ENCODE assay signal across 10 cellular contexts in the genomic region with DNA sequence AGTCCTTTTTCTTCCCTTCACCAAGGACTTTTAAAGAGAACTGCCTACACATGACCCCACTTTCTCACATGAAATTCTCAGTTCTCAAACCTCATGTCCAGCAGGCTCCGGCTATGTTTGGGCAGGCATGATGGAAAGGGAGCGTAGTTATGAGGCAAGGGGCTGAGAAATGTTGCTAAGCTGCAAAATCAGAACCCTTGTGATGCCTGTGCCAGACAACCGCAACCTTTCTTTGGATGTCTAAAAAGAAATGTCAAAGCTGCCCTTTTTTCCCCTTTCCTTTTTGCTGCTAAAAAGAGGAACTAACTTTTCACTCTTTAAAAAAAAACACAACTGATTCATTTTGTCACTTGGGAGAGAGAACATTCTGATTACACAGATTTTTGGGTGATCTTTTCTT. TPM values are rescaled to one million over a fixed set of nuclear protein-coding genes. Genes with fewer than 3 reads are reported as not detected.
DNase-seq lines count a peak whose midpoint lies in the region; ATAC-seq, FAIRE-seq and TF ChIP-seq lines count a peak whose summit lies in the region.
"Had no signal": no experiment of that assay in that cellular context is flagged by ENCODE, and none has a peak within 500 bp of the region (broad histone marks: within the 10 kb centered on the region; RNA-seq: fewer than 3 reads in every experiment).

No MANE protein-coding gene starts in this region.

- H3K4me3 ChIP-seq in right lobe of liver (no peak overlapping the region), HepG2 (replicated peaks in 1 of 3; ENCODE audit: insufficient read depth in 1 of 3, low read depth in 2 of 3, low read length in 3 of 3) (no peak overlapping the region), GM23338 (no peak overlapping the region)

- no peaks in the 10 kb centered on the region for H3K27me3 ChIP-seq in right lobe of liver
- no peaks in the 10 kb centered on the region; a peak in 1 of 5 replicates for H3K27me3 ChIP-seq in HepG2 (ENCODE audit: control insufficient read depth in 1 of 2, insufficient read depth in 2 of 2, low read length in 2 of 2)
- no peaks in the 10 kb centered on the region for H3K27me3 ChIP-seq in GM23338 (ENCODE audit: insufficient read depth)

- POLR2A ChIA-PET in HepG2 (lab: Yijun Ruan, JAX): no interaction called here

- intact Hi-C loops in right lobe of liver (cut with DNase I) (no loop called here), HepG2 (cut with micrococcal nuclease; ENCODE audit: unreplicated experiment) (no loop called here)

- H3K4me1 ChIP-seq in right lobe of liver (no peaks in the 10 kb centered on the region), HepG2 (ENCODE audit: insufficient read depth, low read length) (no peaks in the 10 kb centered on the region), GM23338 (ENCODE audit: insufficient read depth) (no peaks in the 10 kb centered on the region)

- CTCF ChIA-PET in HepG2 (lab: Yijun Ruan, JAX; ENCODE audit: low intra/inter-chr PET ratio, low total read pairs): no interaction called here

- H3K9ac ChIP-seq in HepG2 (ENCODE audit: insufficient read depth, low read depth, low read length): no peak overlapping the region

- DNase-seq in right lobe of liver (no peak), HepG2 (ENCODE audit: low spot score) (no peak), astrocyte of the hippocampus (ENCODE audit: low read depth, low spot score) (peak; percentile 21), activated gamma-delta T cell treated with Interleukin-2 at 50 U/mL for 16 hours (no peak), GM23338 (ENCODE audit: low spot score) (no peak)
- DNase-seq in natural killer cell treated with Interleukin-12 subunit alpha and Interleukin-12 subunit beta and Interleukin-15 and Interleukin-18, amount 100 ng/mL, for 72 hours (ENCODE audit: low spot score): no peak

- H3K9me3 ChIP-seq in right lobe of liver (no peaks in the 10 kb centered on the region), HepG2 (ENCODE audit: low read length) (no peaks in the 10 kb centered on the region)

- peaks cover 6% of the 10 kb centered on the region for H3K27me3 Mint-ChIP-seq in GM23338 (ENCODE audit: insufficient read depth, low read depth, poor library complexity)
- peaks cover 0 to 10% of the 10 kb centered on the region in 2 donors for H3K27me3 Mint-ChIP-seq in natural killer cell treated with Interleukin-12 subunit alpha and Interleukin-12 subunit beta and Interleukin-15 and Interleukin-18, amount 100 ng/mL, for 72 hours
- H3K27me3 Mint-ChIP-seq: type B pancreatic cell had no signal

- H3K4me2 ChIP-seq in HepG2 (ENCODE audit: low read depth, low read length) (no peak overlapping the region), GM23338 (no peak overlapping the region)

- TF ChIP-seq CTCF in right lobe of liver (IDR thresholded peaks at IDR 0.05): no peak
- no peak for TF ChIP-seq CTCF in HepG2 (CRISPR knock-in tag; IDR thresholded peaks at IDR 0.05)
- TF ChIP-seq CTCF in GM23338 (conservative IDR thresholded peaks at IDR 0.05; ENCODE audit: low read depth in 2 of 2): no peak

- no peaks in the 10 kb centered on the region for H3F3A ChIP-seq in GM23338 (replicated peaks; ENCODE audit: low read depth)

- H3K79me2 ChIP-seq in HepG2 (ENCODE audit: insufficient read depth, low read length): no peaks in the 10 kb centered on the region
- H3K79me2 ChIP-seq in GM23338 (replicated peaks; ENCODE audit: insufficient read depth): peaks cover 27% of the 10 kb centered on the region

- TF ChIP-seq EP300 in HepG2 (IDR thresholded peaks at IDR 0.05; ENCODE audit: low read depth in 2 of 2, low read length in 2 of 2) (no peak), HepG2 (CRISPR knock-in tag; IDR thresholded peaks at IDR 0.05; ENCODE audit: borderline replicate concordance) (no peak)

- ATAC-seq in right lobe of liver (peak in 3 of 4 donors; percentile 35 to 56 (median 46)), HepG2 (no peak), HG03378 (IDR thresholded peaks at IDR 0.05; ENCODE audit: unreplicated experiment) (peak; percentile 67), HG02970 (IDR thresholded peaks at IDR 0.05; ENCODE audit: low FRiP score, unreplicated experiment) (no peak), GM23338 (no peak)
- no peak for ATAC-seq in natural killer cell treated with Interleukin-12 subunit alpha and Interleukin-12 subunit beta and Interleukin-15 and Interleukin-18, amount 100 ng/mL, for 72 hours
- ATAC-seq: activated naive CD4-positive, alpha-beta T cell treated with anti-CD3 and anti-CD28 coated beads, Interleukin-2, amount 50 U/mL, for 72 hours had no signal

- WGBS in right lobe of liver (ENCODE audit: insufficient coverage, low coverage, low lambda C conversion rate, missing lambda C conversion rate): 71% methylated on average over 3 of the region's 3 CpGs
- 20% methylated on average over 3 of the region's 3 CpGs for WGBS in HepG2 (ENCODE audit: low lambda C conversion rate)

- no peak for TF ChIP-seq RAD21 in HepG2 (CRISPR knock-in tag; IDR thresholded peaks at IDR 0.05)

- H2AFZ ChIP-seq in HepG2 (ENCODE audit: low read length) (no peak overlapping the region), GM23338 (no peak overlapping the region)

- no peaks in the 10 kb centered on the region for H3K36me3 Mint-ChIP-seq in GM23338 (ENCODE audit: low read depth)
- H3K36me3 Mint-ChIP-seq in natural killer cell treated with Interleukin-12 subunit alpha and Interleukin-12 subunit beta and Interleukin-15 and Interleukin-18, amount 100 ng/mL, for 72 hours: no peaks in the 10 kb centered on the region
- H3K36me3 Mint-ChIP-seq: activated naive CD4-positive, alpha-beta T cell treated with anti-CD3 and anti-CD28 coated beads, Interleukin-2, amount 50 U/mL, for 72 hours; type B pancreatic cell had no signal

- H4K20me1 ChIP-seq in HepG2 (ENCODE audit: insufficient read depth, low read length) (no peaks in the 10 kb centered on the region), GM23338 (replicated peaks; ENCODE audit: insufficient read depth) (no peaks in the 10 kb centered on the region; the same call in 1 of the 2 replicates)

- H3K4me1 Mint-ChIP-seq in GM23338: peaks cover 10% of the 10 kb centered on the region; the same call in 2 of the 3 replicates
- no peaks in the 10 kb centered on the region for H3K4me1 Mint-ChIP-seq in natural killer cell treated with Interleukin-12 subunit alpha and Interleukin-12 subunit beta and Interleukin-15 and Interleukin-18, amount 100 ng/mL, for 72 hours (ENCODE audit: low read depth in 2 of 2)

- in situ Hi-C loops in HepG2 (cut with HindIII; ENCODE audit: extremely low pct_ligation_motif_present, low pct_unique_long_range_greater_than_20kb): no loop called here

- no peak for TF ChIP-seq POLR2A in right lobe of liver (IDR thresholded peaks at IDR 0.05)
- TF ChIP-seq POLR2A in HepG2 (IDR thresholded peaks at IDR 0.05; ENCODE audit: insufficient read depth in 1 of 2, low read depth in 2 of 2, low read length in 2 of 2): no peak

- no peaks in the 10 kb centered on the region for H3K9me3 Mint-ChIP-seq in GM23338
- H3K9me3 Mint-ChIP-seq in natural killer cell treated with Interleukin-12 subunit alpha and Interleukin-12 subunit beta and Interleukin-15 and Interleukin-18, amount 100 ng/mL, for 72 hours: no peaks in the 10 kb centered on the region
- H3K9me3 Mint-ChIP-seq: activated naive CD4-positive, alpha-beta T cell treated with anti-CD3 and anti-CD28 coated beads, Interleukin-2, amount 50 U/mL, for 72 hours; type B pancreatic cell had no signal

- H3K9me2 ChIP-seq in GM23338 (ENCODE audit: insufficient read depth): no peaks in the 10 kb centered on the region

- H3K27ac Mint-ChIP-seq in GM23338: no peak overlapping the region
- no peak overlapping the region for H3K27ac Mint-ChIP-seq in natural killer cell treated with Interleukin-12 subunit alpha and Interleukin-12 subunit beta and Interleukin-15 and Interleukin-18, amount 100 ng/mL, for 72 hours
- H3K27ac Mint-ChIP-seq: activated naive CD4-positive, alpha-beta T cell treated with anti-CD3 and anti-CD28 coated beads, Interleukin-2, amount 50 U/mL, for 72 hours; type B pancreatic cell had no signal

- BruUV-seq in HepG2 (replicated peaks; lab: Mats Ljungman, UMichigan): no TSS peak

- no peak overlapping the region for H3K4me3 Mint-ChIP-seq in GM23338
- no peak overlapping the region for H3K4me3 Mint-ChIP-seq in natural killer cell treated with Interleukin-12 subunit alpha and Interleukin-12 subunit beta and Interleukin-15 and Interleukin-18, amount 100 ng/mL, for 72 hours
- H3K4me3 Mint-ChIP-seq: type B pancreatic cell had no signal

- no peak overlapping the region for H3K27ac ChIP-seq in right lobe of liver
- H3K27ac ChIP-seq in HepG2 (ENCODE audit: extremely low read length, insufficient read depth, low read length): no peak overlapping the region
- no peak overlapping the region for H3K27ac ChIP-seq in GM23338 (ENCODE audit: low read depth)

- H3K36me3 ChIP-seq in right lobe of liver (no peaks in the 10 kb centered on the region), HepG2 (replicated peaks in 1 of 2; ENCODE audit: control insufficient read depth in 1 of 2, insufficient read depth in 2 of 2, low read length in 2 of 2) (no peaks in the 10 kb centered on the region), GM23338 (ENCODE audit: insufficient read depth) (no peaks in the 10 kb centered on the region)

- FAIRE-seq in HepG2 (lab: Jason Lieb, UNC): no peak

RNA-seq across cellular contexts. Expression of a gene that starts 19.2 kb away (rescaled TPM):
- total RNA-seq in right lobe of liver (1 to 10 TPM; 2.9 to 9.5 (median 5.2) TPM), HepG2 (2016; rRNA removed; fragmentation: Illumina TruSeq; extraction: Trizol) (0.13 and 0.36 TPM in 2 replicates)
- not detected in 2 replicates for total RNA-seq in HepG2 (2016; cell fraction: cytosol; rRNA removed; fragmentation: Illumina TruSeq; extraction: Trizol; ENCODE audit: low read depth)
- total RNA-seq in HepG2 (2016; cell fraction: insoluble cytoplasmic fraction; rRNA removed; fragmentation: Illumina TruSeq; extraction: Trizol): 0.18 and 0.22 TPM in 2 replicates
- total RNA-seq in HepG2 (2016; cell fraction: membrane; rRNA removed; fragmentation: Illumina TruSeq; extraction: Trizol): 0.10 and 0.22 TPM in 2 replicates
- 0.09 and 0.13 TPM in 2 replicates for total RNA-seq in HepG2 (2016; cell fraction: nucleus; rRNA removed; fragmentation: Illumina TruSeq; extraction: Trizol)
- polyA plus RNA-seq in HepG2 (2011; rRNA removed) (0.01 and 0.07 TPM in 2 replicates), GM23338 (2016; fragmentation: Nextera tagmentation; extraction: Ambion mirVana) (8.5 and 11.3 TPM in 2 replicates)
- polyA plus RNA-seq in HepG2 (2011; cell fraction: cytosol; rRNA removed): 0.01 and 0.04 TPM in 2 replicates
- polyA plus RNA-seq in HepG2 (2011; cell fraction: nucleus; rRNA removed): not detected in 2 replicates
- polyA plus RNA-seq in HepG2 (2012): 0.25 and 0.31 TPM in 2 replicates
- polyA plus RNA-seq in HepG2 (2016; cell fraction: cytosol; fragmentation: Illumina TruSeq; extraction: Trizol; ENCODE audit: low read depth): 0.01 TPM in 1 of 2 replicates, not detected in the other
- 0.19 and 0.20 TPM in 2 replicates for polyA plus RNA-seq in HepG2 (2016; cell fraction: insoluble cytoplasmic fraction; fragmentation: Illumina TruSeq; extraction: Trizol; ENCODE audit: low read depth)
- polyA plus RNA-seq in HepG2 (2016; cell fraction: membrane; fragmentation: Illumina TruSeq; extraction: Trizol; ENCODE audit: low read depth): 0.02 and 0.05 TPM in 2 replicates
- polyA plus RNA-seq in HepG2 (2016; cell fraction: nucleus; fragmentation: Illumina TruSeq; extraction: Trizol; ENCODE audit: insufficient read depth, low read depth): not detected in 2 replicates
- polyA minus RNA-seq in HepG2 (2011; rRNA and poly(A)+ RNA removed; ENCODE audit: low replicate concordance): 0.66 and 46.6 TPM in 2 replicates
- 0.20 and 0.53 TPM in 2 replicates for polyA minus RNA-seq in HepG2 (2011; cell fraction: cytosol; rRNA and poly(A)+ RNA removed)
- 0.26 and 0.75 TPM in 2 replicates for polyA minus RNA-seq in HepG2 (2011; cell fraction: nucleus; rRNA and poly(A)+ RNA removed)
- total RNA-seq in GM23338 (2014; rRNA removed; shearing (Covaris generic)): 28.4 and 29.6 TPM in 2 replicates
- 1 to 10 TPM; 7.2 TPM for total RNA-seq in natural killer cell treated with Interleukin-12 subunit alpha and Interleukin-12 subunit beta and Interleukin-15 and Interleukin-18, amount 100 ng/mL, for 72 hours

Comparison
In these comparisons a context has a peak if more than half of its experiments do, and no peak if none do; other contexts are left out.
1. ATAC-seq: peak in right lobe of liver (3 of 4) and HG03378 (single experiment); none in HepG2 (single experiment), HG02970 (single experiment), GM23338 (single experiment) and natural killer cell treated with Interleukin-12 subunit alpha and Interleukin-12 subunit beta and Interleukin-15 and Interleukin-18, amount 100 ng/mL, for 72 hours (0 of 2).